1 cellular context compared by ENCODE assay signal in the genomic region with DNA sequence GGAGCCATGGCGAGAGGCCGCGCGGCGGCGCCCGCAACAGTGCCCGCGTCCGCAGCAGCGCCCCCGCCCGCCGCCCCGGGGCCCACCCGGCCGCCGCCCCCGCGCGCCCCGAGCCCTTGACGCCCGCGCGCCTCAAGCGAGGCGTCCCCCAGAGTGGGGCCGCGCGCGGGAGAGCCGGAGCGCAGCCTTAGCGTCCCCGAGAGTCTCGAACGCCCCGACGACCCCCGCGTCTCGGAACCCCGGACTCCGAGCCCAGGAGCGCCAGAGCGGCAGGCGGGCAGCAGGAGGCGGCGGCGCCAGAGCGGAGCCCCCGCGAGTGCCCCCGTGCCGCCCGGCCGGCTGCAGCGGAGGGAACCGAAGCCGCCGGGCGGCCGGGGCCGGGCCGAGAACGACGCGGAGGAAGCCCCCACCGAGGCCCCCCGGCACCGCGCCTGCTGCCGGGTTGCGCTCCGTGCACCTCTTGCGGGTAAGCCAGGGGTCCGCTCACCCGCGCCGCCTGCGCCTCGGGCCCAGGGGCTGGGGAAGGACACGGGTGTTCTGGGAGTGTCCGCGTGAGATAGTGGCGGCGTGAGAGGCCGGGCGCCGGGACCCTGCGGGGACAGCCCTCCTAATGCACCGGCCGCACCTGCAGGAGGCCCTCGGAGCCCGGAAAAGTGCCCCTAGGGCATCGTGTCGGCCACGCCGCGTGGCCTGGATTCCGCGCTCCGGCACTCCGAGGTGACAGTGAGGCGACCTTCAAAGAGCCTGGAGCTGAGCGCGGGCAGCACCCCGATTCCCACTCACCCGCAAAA.
TF ChIP-seq lines count a peak whose summit lies in the region.

No MANE protein-coding gene starts in this region.

TF ChIP-seq in HEK293, 187 proteins besides CTCF, POLR2A, EP300 and RAD21 (continued from another document):
- TF ChIP-seq, protein P1, sequence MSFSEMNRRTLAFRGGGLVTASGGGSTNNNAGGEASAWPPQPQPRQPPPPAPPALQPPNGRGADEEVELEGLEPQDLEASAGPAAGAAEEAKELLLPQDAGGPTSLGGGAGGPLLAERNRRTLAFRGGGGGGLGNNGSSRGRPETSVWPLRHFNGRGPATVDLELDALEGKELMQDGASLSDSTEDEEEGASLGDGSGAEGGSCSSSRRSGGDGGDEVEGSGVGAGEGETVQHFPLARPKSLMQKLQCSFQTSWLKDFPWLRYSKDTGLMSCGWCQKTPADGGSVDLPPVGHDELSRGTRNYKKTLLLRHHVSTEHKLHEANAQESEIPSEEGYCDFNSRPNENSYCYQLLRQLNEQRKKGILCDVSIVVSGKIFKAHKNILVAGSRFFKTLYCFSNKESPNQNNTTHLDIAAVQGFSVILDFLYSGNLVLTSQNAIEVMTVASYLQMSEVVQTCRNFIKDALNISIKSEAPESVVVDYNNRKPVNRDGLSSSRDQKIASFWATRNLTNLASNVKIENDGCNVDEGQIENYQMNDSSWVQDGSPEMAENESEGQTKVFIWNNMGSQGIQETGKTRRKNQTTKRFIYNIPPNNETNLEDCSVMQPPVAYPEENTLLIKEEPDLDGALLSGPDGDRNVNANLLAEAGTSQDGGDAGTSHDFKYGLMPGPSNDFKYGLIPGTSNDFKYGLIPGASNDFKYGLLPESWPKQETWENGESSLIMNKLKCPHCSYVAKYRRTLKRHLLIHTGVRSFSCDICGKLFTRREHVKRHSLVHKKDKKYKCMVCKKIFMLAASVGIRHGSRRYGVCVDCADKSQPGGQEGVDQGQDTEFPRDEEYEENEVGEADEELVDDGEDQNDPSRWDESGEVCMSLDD (tag by site-specific recombination; IDR thresholded peaks at IDR 0.05) = 0 out of 2 replicates have a peak, but pooled peaks have one; percentile 36
- TF ChIP-seq SP7 (tag by site-specific recombination; IDR thresholded peaks at IDR 0.05) (0 out of 2 replicates have a peak, but pooled peaks have one; percentile 22), ZNF398 (tag by site-specific recombination; IDR thresholded peaks at IDR 0.05) (no peak)
